In the genomic region with DNA sequence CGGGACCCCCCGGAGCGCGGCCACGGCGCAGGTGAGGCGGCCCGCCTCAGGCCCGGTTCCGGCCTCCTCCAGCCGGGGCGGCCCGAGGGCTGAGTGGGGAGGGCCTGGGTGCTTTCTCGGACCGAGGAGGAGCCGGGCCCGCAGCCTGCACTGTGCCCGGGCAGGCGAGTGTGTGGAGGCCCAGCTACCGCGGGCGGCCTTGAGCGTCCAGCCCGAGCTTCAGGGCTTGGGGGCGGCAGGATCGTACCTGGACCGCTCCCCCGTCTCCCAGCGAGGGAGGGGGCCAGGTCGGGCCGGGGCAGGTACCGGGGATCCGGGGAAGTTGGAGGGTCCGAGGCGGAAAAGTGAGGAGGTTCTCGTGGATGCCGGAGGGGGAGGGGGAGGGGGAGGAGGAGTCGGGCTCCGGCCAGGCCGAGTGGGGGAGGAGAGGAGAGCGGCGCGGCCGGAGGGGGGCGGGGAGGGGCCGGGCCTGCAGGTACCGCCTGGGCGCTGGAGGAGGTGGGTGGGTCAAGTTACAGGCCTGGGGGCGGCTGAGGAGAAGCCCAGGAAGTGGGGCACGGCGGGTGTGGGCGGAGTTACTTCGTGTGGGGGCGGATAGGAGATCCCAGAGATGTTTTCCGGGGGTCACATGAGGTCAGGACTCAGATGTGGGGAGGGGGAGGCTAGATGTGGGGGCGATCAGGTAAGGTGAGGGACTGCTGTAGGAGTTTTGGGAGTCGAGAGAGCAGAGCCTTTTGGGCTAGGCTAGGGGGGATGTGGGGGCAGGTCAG, we compare ENCODE assay signal across 8 cellular contexts. TPM values are rescaled to one million over a fixed set of nuclear protein-coding genes. Genes with fewer than 3 reads are reported as not detected.
DNase-seq lines count a peak whose midpoint lies in the region; ATAC-seq and TF ChIP-seq lines count a peak whose summit lies in the region.

No MANE protein-coding gene starts in this region.

- CTCF ChIA-PET in GM10248 (lab: Yijun Ruan, JAX), result interaction anchor here (1.2 to 1.9 kb wide), 8 partner anchors 10 to 153 kb away, joined by 3 to 13 read pairs (median 4); no protein-coding TSS in a partner anchor

- no peaks in the 10 kb centered on the region for H3K27me3 Mint-ChIP-seq in natural killer cell treated with Interleukin-12 subunit alpha and Interleukin-12 subunit beta and Interleukin-15 and Interleukin-18, amount 100 ng/mL, for 72 hours

- peak; percentile 76 for DNase-seq in GM10248 (ENCODE audit: extremely low spot score)
- peak; percentile 82 for DNase-seq in HuH-7.5 (ENCODE audit: low spot score)
- no peak for DNase-seq in epithelial cell of proximal tubule (ENCODE audit: low read depth)
- DNase-seq in natural killer cell treated with Interleukin-12 subunit alpha and Interleukin-12 subunit beta and Interleukin-15 and Interleukin-18, amount 100 ng/mL, for 72 hours (ENCODE audit: low spot score), result peak; percentile 84
- DNase-seq in SKM-1 treated with dmso at 0.1 percent for 144 hours (lab: John Stamatoyannopoulos, UW; ENCODE audit: unreplicated experiment), result no peak
- no peak for DNase-seq in occipital lobe (lab: John Stamatoyannopoulos, UW)

- no peaks in the 10 kb centered on the region for H3K9me3 Mint-ChIP-seq in natural killer cell treated with Interleukin-12 subunit alpha and Interleukin-12 subunit beta and Interleukin-15 and Interleukin-18, amount 100 ng/mL, for 72 hours

- peak overlapping the region; percentile 93 for H3K27ac ChIP-seq in 22Rv1
- peak overlapping the region; percentile 84 for H3K27ac ChIP-seq in VCaP

- H3K4me3 ChIP-seq in epithelial cell of proximal tubule (ENCODE audit: low read depth, low read length), result peak overlapping the region; percentile 83

- H3K27ac Mint-ChIP-seq in natural killer cell treated with Interleukin-12 subunit alpha and Interleukin-12 subunit beta and Interleukin-15 and Interleukin-18, amount 100 ng/mL, for 72 hours, result peak overlapping the region; percentile 70 to 85

- peaks cover 60 to 63% of the 10 kb centered on the region in 2 donors for H3K4me1 Mint-ChIP-seq in natural killer cell treated with Interleukin-12 subunit alpha and Interleukin-12 subunit beta and Interleukin-15 and Interleukin-18, amount 100 ng/mL, for 72 hours (ENCODE audit: low read depth in 2 of 2)

- TF ChIP-seq CTCF in 22Rv1 (IDR thresholded peaks at IDR 0.05) (no peak), GM10248 (IDR thresholded peaks at IDR 0.05; ENCODE audit: control extremely low read depth, extremely low read depth, low read depth, missing control alignments) (no peak), VCaP (conservative IDR thresholded peaks at IDR 0.05) (no peak), epithelial cell of proximal tubule (conservative IDR thresholded peaks at IDR 0.05; ENCODE audit: low read depth, low read length) (no peak)

- ATAC-seq in natural killer cell treated with Interleukin-12 subunit alpha and Interleukin-12 subunit beta and Interleukin-15 and Interleukin-18, amount 100 ng/mL, for 72 hours, result peak in 1 of 2 donors; percentile 0

- H3K36me3 Mint-ChIP-seq in natural killer cell treated with Interleukin-12 subunit alpha and Interleukin-12 subunit beta and Interleukin-15 and Interleukin-18, amount 100 ng/mL, for 72 hours, result no peaks in the 10 kb centered on the region

- H3K4me3 Mint-ChIP-seq in natural killer cell treated with Interleukin-12 subunit alpha and Interleukin-12 subunit beta and Interleukin-15 and Interleukin-18, amount 100 ng/mL, for 72 hours, result peak overlapping the region; percentile 82

- POLR2A ChIA-PET in GM10248 (lab: Yijun Ruan, JAX), result interaction anchor here (0.7 to 1.6 kb wide), 4 partner anchors 14 to 36 kb away, joined by 3 to 10 read pairs (median 4); no protein-coding TSS in a partner anchor

RNA-seq across cellular contexts. Expression of gene NACC1, which starts 0.5 kb away (rescaled TPM):
- 72.2 and 114 TPM in 2 replicates for total RNA-seq in epithelial cell of proximal tubule
- 100 to 1,000 TPM; 129 to 138 TPM for total RNA-seq in natural killer cell treated with Interleukin-12 subunit alpha and Interleukin-12 subunit beta and Interleukin-15 and Interleukin-18, amount 100 ng/mL, for 72 hours
- total RNA-seq in occipital lobe, result 13.1 TPM

RNA-seq across cellular contexts. Expression of gene TRMT1, which starts 2.1 kb away (rescaled TPM):
- total RNA-seq in epithelial cell of proximal tubule (49.9 and 56.1 TPM in 2 replicates), occipital lobe (27.1 TPM)
- 100 to 1,000 TPM in 1 of 2 donors, 10 to 100 TPM in 1; 54.6 to 120 TPM for total RNA-seq in natural killer cell treated with Interleukin-12 subunit alpha and Interleukin-12 subunit beta and Interleukin-15 and Interleukin-18, amount 100 ng/mL, for 72 hours

RNA-seq across cellular contexts. Expression of gene LYL1, which starts 16.0 kb away (rescaled TPM):
- total RNA-seq in epithelial cell of proximal tubule (4.0 and 6.9 TPM in 2 replicates), occipital lobe (3.3 TPM)
- 1 to 10 TPM in 1 of 2 donors, under 1 TPM in 1; 0.86 to 1.4 TPM for total RNA-seq in natural killer cell treated with Interleukin-12 subunit alpha and Interleukin-12 subunit beta and Interleukin-15 and Interleukin-18, amount 100 ng/mL, for 72 hours

RNA-seq across cellular contexts. Expression of gene STX10, which starts 31.6 kb away (rescaled TPM):
- 89.0 and 92.7 TPM in 2 replicates for total RNA-seq in epithelial cell of proximal tubule
- 10 to 100 TPM; 48.1 to 62.5 TPM for total RNA-seq in natural killer cell treated with Interleukin-12 subunit alpha and Interleukin-12 subunit beta and Interleukin-15 and Interleukin-18, amount 100 ng/mL, for 72 hours
- total RNA-seq in occipital lobe, result 20.3 TPM

RNA-seq across cellular contexts. Expression of gene IER2, which starts 31.6 kb away (rescaled TPM):
- total RNA-seq in epithelial cell of proximal tubule (105 and 145 TPM in 2 replicates), occipital lobe (9.4 TPM)
- 100 to 1,000 TPM; 106 to 117 TPM for total RNA-seq in natural killer cell treated with Interleukin-12 subunit alpha and Interleukin-12 subunit beta and Interleukin-15 and Interleukin-18, amount 100 ng/mL, for 72 hours

Comparison
In these comparisons a context has a peak if more than half of its experiments do, and no peak if none do; other contexts are left out.
1. DNase-seq: peak in GM10248 (single experiment), HuH-7.5 (single experiment) and natural killer cell treated with Interleukin-12 subunit alpha and Interleukin-12 subunit beta and Interleukin-15 and Interleukin-18, amount 100 ng/mL, for 72 hours (single experiment); none in epithelial cell of proximal tubule (single experiment), SKM-1 treated with dmso at 0.1 percent for 144 hours (single experiment) and occipital lobe (single experiment).